30 cellular contexts compared by ENCODE assay signal in genomic region chr2:54486766-54487165, GRCh38.
"Had no signal": no experiment of that assay in that cellular context is flagged by ENCODE, and none has a peak within 500 bp of the region (broad histone marks: within the 10 kb centered on the region; RNA-seq: fewer than 3 reads in every experiment).

No MANE protein-coding gene starts in this region.

- ATAC-seq: activated CD8-positive, alpha-beta T cell treated with anti-CD3 and anti-CD28 coated beads for 36 hours; Panc1 had no signal

- H3K27me3 ChIP-seq: brain microvascular endothelial cell, MG63, SJCRH30 had no signal

- H3K27ac Mint-ChIP-seq: activated CD4-positive, alpha-beta T cell treated with anti-CD3 and anti-CD28 coated beads, Interleukin-2, amount 10 ng/mL, durations not matched to agents 24 days and 14 days; activated CD8-positive, alpha-beta T cell treated with anti-CD3 and anti-CD28 coated beads for 36 hours; activated naive CD4-positive, alpha-beta T cell treated with anti-CD3 and anti-CD28 coated beads, Interleukin-2, amount 50 U/mL, for 24 hours; activated naive CD8-positive, alpha-beta T cell treated with anti-CD3 and anti-CD28 coated beads, Interleukin-2, amount 10 ng/mL, durations not matched to agents 7 days and 5 days; activated T-helper 2 cell treated with anti-CD3 and anti-CD28 coated beads, Interferon-gamma antibody, Interleukin-2, Interleukin-4, amounts not matched to agents 10 μg/mL and 5 μg/mL and 100 μg/mL, durations not matched to agents 14 hours and 24 hours and 36 hours had no signal

- H3K4me1 Mint-ChIP-seq: activated CD4-positive, alpha-beta T cell treated with anti-CD3 and anti-CD28 coated beads, Interleukin-2, amount 10 ng/mL, durations not matched to agents 24 days and 14 days; activated naive CD4-positive, alpha-beta T cell treated with anti-CD3 and anti-CD28 coated beads, Interleukin-2, amount 50 U/mL, for 24 hours had no signal

- H3K27ac ChIP-seq: brain microvascular endothelial cell, SJCRH30, SK-N-MC, WERI-Rb-1 had no signal

- H3K36me3 ChIP-seq: brain microvascular endothelial cell, WERI-Rb-1 had no signal

- H3K36me3 Mint-ChIP-seq: activated naive CD4-positive, alpha-beta T cell treated with anti-CD3 and anti-CD28 coated beads, Interleukin-2, amount 50 U/mL, for 24 hours; activated naive CD8-positive, alpha-beta T cell treated with anti-CD3 and anti-CD28 coated beads, Interleukin-2, amount 10 ng/mL, durations not matched to agents 7 days and 5 days had no signal

- H3K4me3 Mint-ChIP-seq: activated CD4-positive, alpha-beta T cell treated with anti-CD3 and anti-CD28 coated beads, Interleukin-2, amount 10 ng/mL, durations not matched to agents 24 days and 14 days; activated CD8-positive, alpha-beta T cell treated with anti-CD3 and anti-CD28 coated beads for 36 hours; activated naive CD4-positive, alpha-beta T cell treated with anti-CD3 and anti-CD28 coated beads, Interleukin-2, amount 50 U/mL, for 24 hours; activated naive CD8-positive, alpha-beta T cell treated with anti-CD3 and anti-CD28 coated beads, Interleukin-2, amount 10 ng/mL, durations not matched to agents 7 days and 5 days had no signal

- DNase-seq: activated CD4-positive, alpha-beta T cell treated with anti-CD3 and anti-CD28 coated beads, Interleukin-2, amount 10 ng/mL, durations not matched to agents 24 days and 14 days; activated CD4-positive, alpha-beta T cell treated with anti-CD3 and anti-CD28 coated beads, Interleukin-2, amount 50 U/mL, for 4 hours; activated CD8-positive, alpha-beta T cell treated with anti-CD3 and anti-CD28 coated beads for 36 hours; activated gamma-delta T cell; activated naive CD4-positive, alpha-beta T cell treated with Interleukin-2 at 50 U/mL for 16 hours; activated naive CD8-positive, alpha-beta T cell treated with anti-CD3 and anti-CD28 coated beads, Interleukin-2, amount 10 ng/mL, durations not matched to agents 7 days and 5 days; activated T-cell treated with anti-CD3 and anti-CD28 coated beads, Interleukin-2, amount 50 U/mL, for 1 hour; brain microvascular endothelial cell; central memory CD4-positive, alpha-beta T cell; Kasumi-1; KG1; MG63; NCI-H1048; NCI-H1105 treated with DMSO at 0.1 percent for 48 hours; NCI-H1436 treated with DMSO at 0.1 percent for 48 hours; NCI-H1694 treated with DMSO at 0.1 percent for 48 hours; NCI-H2029; NCI-H2171 treated with DMSO at 0.1 percent for 48 hours; NCI-H2227 treated with DMSO at 0.1 percent for 48 hours; NCI-H446; NCI-H510A treated with DMSO at 0.1 percent for 48 hours; NCI-H526 treated with DMSO at 0.1 percent for 48 hours; SHP77; SJCRH30; T1000; WERI-Rb-1 had no signal

- H3K9me3 ChIP-seq: MG63, SJCRH30 had no signal

- H3K9me3 Mint-ChIP-seq: activated CD4-positive, alpha-beta T cell treated with anti-CD3 and anti-CD28 coated beads, Interleukin-2, amount 10 ng/mL, durations not matched to agents 24 days and 14 days; activated CD8-positive, alpha-beta T cell treated with anti-CD3 and anti-CD28 coated beads for 36 hours; activated naive CD4-positive, alpha-beta T cell treated with anti-CD3 and anti-CD28 coated beads, Interleukin-2, amount 50 U/mL, for 24 hours; activated T-helper 2 cell treated with anti-CD3 and anti-CD28 coated beads, Interferon-gamma antibody, Interleukin-2, Interleukin-4, amounts not matched to agents 10 μg/mL and 5 μg/mL and 100 μg/mL, durations not matched to agents 14 hours and 24 hours and 36 hours had no signal

- H3K4me3 ChIP-seq: MG63, SJCRH30, SK-N-MC had no signal
